Comparison of ENCODE assay signal across 19 cellular contexts in the genomic region with DNA sequence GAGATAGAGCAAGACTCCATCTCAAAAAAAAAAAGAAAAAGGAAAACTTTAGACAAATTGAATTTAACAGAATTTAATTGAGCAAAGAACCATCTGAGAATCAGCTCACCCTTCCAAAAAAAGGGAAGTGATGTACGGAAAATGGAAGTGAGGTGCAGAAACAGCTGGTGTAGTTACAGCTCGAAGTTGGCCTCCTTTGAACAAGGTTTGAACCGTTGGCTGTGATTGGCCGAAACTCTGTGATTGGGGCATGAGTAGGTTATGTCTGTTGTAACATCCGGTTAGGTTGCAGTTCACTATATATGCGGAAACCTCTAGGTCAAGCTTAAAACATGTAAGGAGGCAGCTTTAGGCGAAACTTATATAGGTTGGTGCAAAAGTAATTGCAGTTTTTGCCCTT.
A peak's percentile ranks its signal among the peaks of the same experiment; 100 is the strongest.
DNase-seq lines count a peak whose midpoint lies in the region; ATAC-seq, FAIRE-seq and TF ChIP-seq lines count a peak whose summit lies in the region.
"Had no signal": no experiment of that assay in that cellular context is flagged by ENCODE, and none has a peak within 500 bp of the region (broad histone marks: within the 10 kb centered on the region; RNA-seq: fewer than 3 reads in every experiment).

No MANE protein-coding gene starts in this region.

- peak; percentile 62 for FAIRE-seq in endothelial cell of umbilical vein (lab: Jason Lieb, UNC)
- FAIRE-seq: G401.6 had no signal

- no peaks in the 10 kb centered on the region for H4K20me1 ChIP-seq in endothelial cell of umbilical vein (replicated peaks; ENCODE audit: control insufficient read depth, extremely low read depth, insufficient read depth, low read length)

- DNase-seq in GF-D8 (lab: John Stamatoyannopoulos, UW) (peak; percentile 59), MV-4-11 (lab: John Stamatoyannopoulos, UW) (peak; percentile 98), SKM-1 treated with dmso at 0.1 percent for 144 hours (lab: John Stamatoyannopoulos, UW; ENCODE audit: unreplicated experiment) (peak; percentile 95), endothelial cell of umbilical vein (ENCODE audit: low read depth, low spot score) (no peak), anterior cingulate cortex (lab: John Stamatoyannopoulos, UW) (no peak)
- DNase-seq in activated T-cell treated with anti-CD3 and anti-CD28 coated beads, Interleukin-2, amount 50 U/mL, for 24 hours, result no peak
- DNase-seq: Calu3; CD4-positive, alpha-beta T cell; DMS79; HFFc6; NCI-H1092 treated with DMSO at 0.1 percent for 48 hours; NCI-H187; NCI-H446; NCI-H774; T-cell had no signal

- dilution Hi-C loops in endothelial cell of umbilical vein (cut with MboI; ENCODE audit: extremely low pct_ligation_motif_present, low sequenced_read_pairs), result no loop called here

- no TSS peak for BruUV-seq in endothelial cell of umbilical vein (replicated peaks; lab: Mats Ljungman, UMichigan)

- H3K4me3 Mint-ChIP-seq in activated T-cell treated with anti-CD3 and anti-CD28 coated beads, Interleukin-2, amount 50 U/mL, for 24 hours, result no peak overlapping the region
- H3K4me3 Mint-ChIP-seq: CD4-positive, alpha-beta T cell; HFFc6; T-cell had no signal

- no peak for TF ChIP-seq CTCF in endothelial cell of umbilical vein (IDR thresholded peaks at IDR 0.05; ENCODE audit: extremely low read depth in 1 of 2, insufficient read depth in 1 of 2, low read depth in 1 of 2, low read length in 2 of 2)

- no peaks in the 10 kb centered on the region for H3K4me1 ChIP-seq in endothelial cell of umbilical vein (ENCODE audit: control insufficient read depth, extremely low read depth, insufficient read depth, low read length)
- H3K4me1 ChIP-seq: SJSA1 had no signal

- H3K9me3 Mint-ChIP-seq in activated T-cell treated with anti-CD3 and anti-CD28 coated beads, Interleukin-2, amount 50 U/mL, for 24 hours, result no peaks in the 10 kb centered on the region
- H3K9me3 Mint-ChIP-seq: CD4-positive, alpha-beta T cell; HFFc6; T-cell had no signal

- no peaks in the 10 kb centered on the region for H3K9me3 ChIP-seq in endothelial cell of umbilical vein (replicated peaks; ENCODE audit: control insufficient read depth, insufficient read depth, low read length)
- H3K9me3 ChIP-seq: SJSA1 had no signal

- no peaks in the 10 kb centered on the region for H3K27me3 ChIP-seq in endothelial cell of umbilical vein (ENCODE audit: control insufficient read depth in 2 of 2, insufficient read depth in 2 of 2, low read length in 2 of 2)
- H3K27me3 ChIP-seq: SJSA1 had no signal

- no peak for ATAC-seq in GM21526 (IDR thresholded peaks at IDR 0.05; ENCODE audit: low FRiP score, unreplicated experiment)
- ATAC-seq in HG02870 (IDR thresholded peaks at IDR 0.05; ENCODE audit: unreplicated experiment), result no peak
- ATAC-seq: T-cell had no signal

- H3K9ac ChIP-seq in endothelial cell of umbilical vein (replicated peaks; ENCODE audit: extremely low read depth, insufficient read depth, low read length), result no peak overlapping the region

- TF ChIP-seq POLR2A in endothelial cell of umbilical vein (IDR thresholded peaks at IDR 0.05; ENCODE audit: low read depth, low read length), result no peak

- no peak overlapping the region for H3K27ac Mint-ChIP-seq in activated T-cell treated with anti-CD3 and anti-CD28 coated beads, Interleukin-2, amount 50 U/mL, for 24 hours
- H3K27ac Mint-ChIP-seq: CD4-positive, alpha-beta T cell; HFFc6; T-cell had no signal

- no peaks in the 10 kb centered on the region for H3K36me3 ChIP-seq in endothelial cell of umbilical vein (ENCODE audit: control insufficient read depth in 2 of 2, extremely low read depth in 1 of 2, insufficient read depth in 2 of 2, low read length in 2 of 2)
- H3K36me3 ChIP-seq: SJSA1 had no signal

- H3K36me3 Mint-ChIP-seq in activated T-cell treated with anti-CD3 and anti-CD28 coated beads, Interleukin-2, amount 50 U/mL, for 24 hours (ENCODE audit: low read depth), result no peaks in the 10 kb centered on the region

- intact Hi-C loops in endothelial cell of umbilical vein (cut with micrococcal nuclease), result no loop called here

- H3K9me1 ChIP-seq in endothelial cell of umbilical vein (replicated peaks; ENCODE audit: control insufficient read depth, extremely low read depth, insufficient read depth, low read length), result no peaks in the 10 kb centered on the region

- H2AFZ ChIP-seq in endothelial cell of umbilical vein (ENCODE audit: low read depth, low read length), result no peak overlapping the region

- no peak overlapping the region for H3K4me2 ChIP-seq in endothelial cell of umbilical vein (ENCODE audit: insufficient read depth, low read length)

- peaks cover 10% of the 10 kb centered on the region for H3K27me3 Mint-ChIP-seq in activated T-cell treated with anti-CD3 and anti-CD28 coated beads, Interleukin-2, amount 50 U/mL, for 24 hours
- H3K27me3 Mint-ChIP-seq: CD4-positive, alpha-beta T cell had no signal

- no peak overlapping the region for H3K4me3 ChIP-seq in endothelial cell of umbilical vein (replicated peaks in 1 of 3; ENCODE audit: insufficient read depth in 1 of 3, low read depth in 1 of 3, low read length in 3 of 3)
- H3K4me3 ChIP-seq: SJSA1 had no signal

- peaks cover 7% of the 10 kb centered on the region for H3K4me1 Mint-ChIP-seq in activated T-cell treated with anti-CD3 and anti-CD28 coated beads, Interleukin-2, amount 50 U/mL, for 24 hours (ENCODE audit: low read depth)

- no peak overlapping the region for H3K27ac ChIP-seq in endothelial cell of umbilical vein (ENCODE audit: insufficient read depth, low read depth, low read length)
- H3K27ac ChIP-seq: SJSA1 had no signal

- POLR2A ChIA-PET in endothelial cell of umbilical vein (lab: Charles Lee), result no interaction called here

- CTCF ChIA-PET in endothelial cell of umbilical vein (lab: Charles Lee), result interaction anchor here (0.6 to 4.6 kb wide), 2 partner anchors 14 to 60 kb away, joined by 3 to 18 read pairs; no protein-coding TSS in a partner anchor

- no peaks in the 10 kb centered on the region for H3K79me2 ChIP-seq in endothelial cell of umbilical vein (ENCODE audit: control insufficient read depth, insufficient read depth, low read length)

TF ChIP-seq in endothelial cell of umbilical vein, 7 proteins besides CTCF, POLR2A, EP300 and RAD21:
- TF ChIP-seq MYC (IDR thresholded peaks at IDR 0.05; ENCODE audit: low read depth, low read length), result no peak
- no peak for TF ChIP-seq EZH2 (IDR thresholded peaks at IDR 0.05; ENCODE audit: borderline replicate concordance, low read depth, low read length, severe bottlenecking)
- TF ChIP-seq, protein P1, sequence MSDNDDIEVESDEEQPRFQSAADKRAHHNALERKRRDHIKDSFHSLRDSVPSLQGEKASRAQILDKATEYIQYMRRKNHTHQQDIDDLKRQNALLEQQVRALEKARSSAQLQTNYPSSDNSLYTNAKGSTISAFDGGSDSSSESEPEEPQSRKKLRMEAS (IDR thresholded peaks at IDR 0.05; ENCODE audit: insufficient read depth, insufficient read length), result no peak
- no peak for TF ChIP-seq FOS (IDR thresholded peaks at IDR 0.05; ENCODE audit: borderline replicate concordance, insufficient read depth, low read length)
- TF ChIP-seq GATA2 (IDR thresholded peaks at IDR 0.05; ENCODE audit: insufficient read depth, insufficient read length, low read depth, low read length), result no peak
- TF ChIP-seq JUN (IDR thresholded peaks at IDR 0.05; ENCODE audit: borderline replicate concordance, insufficient read depth, insufficient read length, low read depth), result no peak
- TF ChIP-seq POLR2AphosphoS5 (IDR thresholded peaks at IDR 0.05; ENCODE audit: insufficient read depth, low read depth, low read length), result no peak

Comparison
In these comparisons a context has a peak if more than half of its experiments do, and no peak if none do; other contexts are left out.
1. DNase-seq: peak in GF-D8 (single experiment), MV-4-11 (single experiment) and SKM-1 treated with dmso at 0.1 percent for 144 hours (single experiment); none in endothelial cell of umbilical vein (single experiment), anterior cingulate cortex (0 of 58) and activated T-cell treated with anti-CD3 and anti-CD28 coated beads, Interleukin-2, amount 50 U/mL, for 24 hours (single experiment).